Comparison of ENCODE assay signal across 1 cellular context in genomic region chr1:66980745-66981367, GRCh38.
TF ChIP-seq lines count a peak whose summit lies in the region.

No MANE protein-coding gene starts in this region.

TF ChIP-seq in K562, 482 proteins besides CTCF, POLR2A, EP300 and RAD21:
- TF ChIP-seq ZBTB40 (IDR thresholded peaks at IDR 0.05), result peak; percentile 86
- no peak for TF ChIP-seq ZBTB40 (CRISPR knock-in tag; IDR thresholded peaks at IDR 0.05)
- TF ChIP-seq ARID3A (IDR thresholded peaks at IDR 0.05; ENCODE audit: borderline replicate concordance, low read depth, low read length), result no peak
- TF ChIP-seq ZFP30 (CRISPR knock-in tag; IDR thresholded peaks at IDR 0.05; ENCODE audit: borderline replicate concordance), result no peak
- no peak for TF ChIP-seq JUN (IDR thresholded peaks at IDR 0.05; ENCODE audit: borderline replicate concordance, low read depth, low read length)
- no peak for TF ChIP-seq JUN (CRISPR knock-in tag; IDR thresholded peaks at IDR 0.05; ENCODE audit: borderline replicate concordance)
- no peak for TF ChIP-seq THRA (IDR thresholded peaks at IDR 0.05)
- TF ChIP-seq KDM1A (IDR thresholded peaks at IDR 0.05), result no peak
